In the genomic region with DNA sequence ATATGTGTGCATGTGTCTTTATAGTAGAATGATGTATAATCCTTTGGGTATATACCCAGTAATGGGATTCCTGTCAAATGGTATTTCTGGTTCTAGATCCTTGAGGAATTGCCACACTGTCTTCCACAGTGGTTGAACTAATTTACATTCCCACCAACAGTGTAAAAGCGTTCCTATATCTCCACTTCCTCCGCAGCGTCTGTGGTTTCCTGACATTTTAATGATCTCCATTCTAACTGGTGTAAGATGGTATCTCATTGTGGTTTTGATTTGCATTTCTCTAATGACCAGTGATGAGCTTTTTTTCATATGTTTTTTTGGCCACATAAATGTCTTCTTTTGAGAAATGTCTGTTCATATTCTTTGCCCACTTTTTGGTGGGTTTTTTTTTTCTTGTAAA, we compare ENCODE assay signal across 4 cellular contexts. TPM values are rescaled to one million over a fixed set of nuclear protein-coding genes. Genes with fewer than 3 reads are reported as not detected.
"Had no signal": no experiment of that assay in that cellular context is flagged by ENCODE, and none has a peak within 500 bp of the region (broad histone marks: within the 10 kb centered on the region; RNA-seq: fewer than 3 reads in every experiment).

No MANE protein-coding gene starts in this region.

RNA-seq across cellular contexts. Expression of a gene that starts 37.2 kb away (rescaled TPM):
- total RNA-seq: MCF 10A; PC-9; T-helper 1 cell treated with Interleukin-12 subunit alpha and Interleukin-12 subunit beta and Interleukin-4 antibody, amounts not matched to agents 30 ng/mL and 1 ng/mL, for 36 hours had no signal
- polyA plus RNA-seq: K562 had no signal
